12 cellular contexts compared by ENCODE assay signal in the genomic region with DNA sequence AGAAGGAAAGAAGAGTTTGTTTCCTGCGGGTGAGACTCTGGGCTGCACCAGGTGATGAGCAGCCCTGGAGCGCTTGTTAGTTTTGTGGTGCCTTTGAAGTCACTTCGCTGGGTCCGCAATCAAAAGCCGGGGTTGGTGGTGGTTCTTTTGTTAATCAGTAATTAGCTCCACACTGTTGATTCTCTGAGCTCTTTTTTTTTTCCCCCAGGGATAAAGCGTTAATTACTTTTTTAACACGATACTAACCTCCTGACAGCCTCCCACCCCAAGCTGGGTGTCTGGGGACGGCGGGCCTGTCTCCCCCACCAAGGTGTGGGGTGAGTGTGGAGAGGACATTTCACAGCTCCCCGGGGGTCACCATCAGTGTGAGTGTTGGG. TPM values are rescaled to one million over a fixed set of nuclear protein-coding genes. Genes with fewer than 3 reads are reported as not detected.
DNase-seq lines count a peak whose midpoint lies in the region; ATAC-seq, FAIRE-seq and TF ChIP-seq lines count a peak whose summit lies in the region.
"Had no signal": no experiment of that assay in that cellular context is flagged by ENCODE, and none has a peak within 500 bp of the region (broad histone marks: within the 10 kb centered on the region; RNA-seq: fewer than 3 reads in every experiment).

No MANE protein-coding gene starts in this region.

- H3K4me1 ChIP-seq in CD4-positive, CD25-positive, alpha-beta regulatory T cell (ENCODE audit: control insufficient read depth, insufficient read depth, low read length, poor library complexity, severe bottlenecking): peaks cover 42% of the 10 kb centered on the region
- H3K4me1 ChIP-seq in kidney (ENCODE audit: control insufficient read depth in 1 of 2, insufficient read depth in 1 of 2, low read depth in 1 of 2, low read length in 2 of 2): peaks cover 42 to 45% of the 10 kb centered on the region in 2 donors

- intact Hi-C loops in kidney (cut with DNase I): no loop called here

- peaks cover 16 to 64% (median 41%) of the 10 kb centered on the region in 4 donors for H3K4me1 Mint-ChIP-seq in CD4-positive, CD25-positive, alpha-beta regulatory T cell
- peaks cover 58% of the 10 kb centered on the region for H3K4me1 Mint-ChIP-seq in activated T-cell treated with anti-CD3 and anti-CD28 coated beads, Interleukin-2, amount 50 U/mL, for 4 hours (ENCODE audit: low read depth)
- peaks cover 51% of the 10 kb centered on the region for H3K4me1 Mint-ChIP-seq in osteocyte (ENCODE audit: unreplicated experiment)

- no peak for FAIRE-seq in kidney (lab: Jason Lieb, UNC)
- FAIRE-seq: D721Med had no signal

- peak; percentile 32 to 45 for ATAC-seq in CD4-positive, CD25-positive, alpha-beta regulatory T cell (ENCODE audit: low read depth in 2 of 2)
- no peak for ATAC-seq in activated T-cell treated with anti-CD3 and anti-CD28 coated beads, Interleukin-2, amount 50 U/mL, for 4 hours
- ATAC-seq in GM21737 (IDR thresholded peaks at IDR 0.05; ENCODE audit: unreplicated experiment): no peak

- no peaks in the 10 kb centered on the region for H3K27me3 Mint-ChIP-seq in CD4-positive, CD25-positive, alpha-beta regulatory T cell
- H3K27me3 Mint-ChIP-seq in activated T-cell treated with anti-CD3 and anti-CD28 coated beads, Interleukin-2, amount 50 U/mL, for 4 hours (ENCODE audit: low read depth): no peaks in the 10 kb centered on the region
- no peaks in the 10 kb centered on the region for H3K27me3 Mint-ChIP-seq in osteocyte (ENCODE audit: unreplicated experiment)

- H3K27me3 ChIP-seq in CD4-positive, CD25-positive, alpha-beta regulatory T cell (ENCODE audit: control insufficient read depth, insufficient read depth, low read length): no peaks in the 10 kb centered on the region
- H3K27me3 ChIP-seq: breast epithelium, ovary had no signal

- peak overlapping the region in 1 of 2 donors; percentile 41 for H3K9ac ChIP-seq in kidney (ENCODE audit: low read length in 2 of 2)

- peak overlapping the region; percentile 81 to 96 (median 93) for H3K27ac Mint-ChIP-seq in CD4-positive, CD25-positive, alpha-beta regulatory T cell
- no peak overlapping the region for H3K27ac Mint-ChIP-seq in osteocyte (ENCODE audit: unreplicated experiment)

- peak overlapping the region; percentile 62 for H3K27ac ChIP-seq in CD4-positive, CD25-positive, alpha-beta regulatory T cell (ENCODE audit: insufficient read depth, low read length, poor library complexity, severe bottlenecking)
- H3K27ac ChIP-seq in kidney (ENCODE audit: low read depth in 2 of 2, low read length in 2 of 2): peak overlapping the region; percentile 65 to 78
- H3K27ac ChIP-seq: breast epithelium, ovary had no signal

- DNase-seq in CD4-positive, CD25-positive, alpha-beta regulatory T cell: peak; percentile 14 to 76 (median 55)
- peak; percentile 89 for DNase-seq in Jurkat, Clone E6-1 (ENCODE audit: low read depth, low spot score)
- peak; percentile 26 for DNase-seq in activated T-cell treated with anti-CD3 and anti-CD28 coated beads, Interleukin-2, amount 50 U/mL, for 4 hours
- DNase-seq in kidney (peak; percentile 67), osteocyte (ENCODE audit: extremely low spot score, unreplicated experiment) (no peak), superior temporal gyrus (ENCODE audit: extremely low spot score) (no peak), DMS53 (lab: John Stamatoyannopoulos, UW) (no peak)
- DNase-seq: MV-4-11 had no signal

- peaks cover 9% of the 10 kb centered on the region for H3K36me3 ChIP-seq in CD4-positive, CD25-positive, alpha-beta regulatory T cell (ENCODE audit: control insufficient read depth, insufficient read depth, low read length)
- no peaks in the 10 kb centered on the region for H3K36me3 ChIP-seq in kidney (ENCODE audit: control insufficient read depth in 1 of 2, insufficient read depth in 2 of 2, low read length in 2 of 2)
- H3K36me3 ChIP-seq: breast epithelium, ovary had no signal

- H3K4me3 Mint-ChIP-seq in CD4-positive, CD25-positive, alpha-beta regulatory T cell: peak overlapping the region in 3 of 4 donors; percentile 46 to 83 (median 78)
- peak overlapping the region; percentile 49 for H3K4me3 Mint-ChIP-seq in activated T-cell treated with anti-CD3 and anti-CD28 coated beads, Interleukin-2, amount 50 U/mL, for 4 hours
- no peak overlapping the region for H3K4me3 Mint-ChIP-seq in osteocyte (ENCODE audit: unreplicated experiment)

- no peaks in the 10 kb centered on the region for H3K36me3 Mint-ChIP-seq in CD4-positive, CD25-positive, alpha-beta regulatory T cell
- H3K36me3 Mint-ChIP-seq in activated T-cell treated with anti-CD3 and anti-CD28 coated beads, Interleukin-2, amount 50 U/mL, for 4 hours (ENCODE audit: insufficient read depth): peaks cover 12% of the 10 kb centered on the region
- peaks cover 4% of the 10 kb centered on the region for H3K36me3 Mint-ChIP-seq in osteocyte (ENCODE audit: unreplicated experiment)

- H3K9me3 Mint-ChIP-seq in CD4-positive, CD25-positive, alpha-beta regulatory T cell: no peaks in the 10 kb centered on the region
- no peaks in the 10 kb centered on the region for H3K9me3 Mint-ChIP-seq in activated T-cell treated with anti-CD3 and anti-CD28 coated beads, Interleukin-2, amount 50 U/mL, for 4 hours
- H3K9me3 Mint-ChIP-seq in osteocyte (ENCODE audit: unreplicated experiment): no peaks in the 10 kb centered on the region

- TF ChIP-seq CTCF in kidney (IDR thresholded peaks at IDR 0.05; ENCODE audit: borderline replicate concordance, extremely low read depth, insufficient read depth) (no peak), osteocyte (IDR thresholded peaks at IDR 0.05) (no peak)

- H3K4me3 ChIP-seq in CD4-positive, CD25-positive, alpha-beta regulatory T cell (ENCODE audit: low read depth, low read length): peak overlapping the region; percentile 33
- H3K4me3 ChIP-seq in Jurkat, Clone E6-1 (ENCODE audit: low read length): no peak overlapping the region
- H3K4me3 ChIP-seq in kidney (ENCODE audit: low read length in 2 of 2): peak overlapping the region in 1 of 2 donors; percentile 15
- H3K4me3 ChIP-seq: breast epithelium, ovary had no signal

- H3K9me3 ChIP-seq in CD4-positive, CD25-positive, alpha-beta regulatory T cell (ENCODE audit: control insufficient read depth in 2 of 2, low read length in 2 of 2): no peaks in the 10 kb centered on the region
- no peaks in the 10 kb centered on the region for H3K9me3 ChIP-seq in kidney (ENCODE audit: control insufficient read depth in 1 of 2, low read length in 2 of 2)
- H3K9me3 ChIP-seq: breast epithelium, ovary had no signal

RNA-seq across cellular contexts. Expression of gene AGPAT3, which starts 56.6 kb away (rescaled TPM):
- total RNA-seq in CD4-positive, CD25-positive, alpha-beta regulatory T cell: 67.8 TPM
- 10 to 100 TPM; 13.3 to 19.8 (median 17.4) TPM for polyA plus RNA-seq in CD4-positive, CD25-positive, alpha-beta regulatory T cell
- 22.0 TPM for polyA plus RNA-seq in Jurkat, Clone E6-1 (2012; ENCODE audit: insufficient read depth, insufficient read length)
- 100 to 1,000 TPM in 2 of 3 donors, 10 to 100 TPM in 1; 97.4 to 122 (median 117) TPM for total RNA-seq in activated T-cell treated with anti-CD3 and anti-CD28 coated beads, Interleukin-2, amount 50 U/mL, for 4 hours
- total RNA-seq in kidney (86.2 TPM), osteocyte (62.1 and 63.2 TPM in 2 replicates)
- polyA plus RNA-seq in kidney (ENCODE audit: insufficient read depth, low read depth, low replicate concordance): 40.3 TPM

Comparison
In these comparisons a context has a peak if more than half of its experiments do, and no peak if none do; other contexts are left out.
1. ATAC-seq: peak in CD4-positive, CD25-positive, alpha-beta regulatory T cell (2 of 2); none in activated T-cell treated with anti-CD3 and anti-CD28 coated beads, Interleukin-2, amount 50 U/mL, for 4 hours (0 of 2) and GM21737 (single experiment).
2. DNase-seq: peak in CD4-positive, CD25-positive, alpha-beta regulatory T cell (3 of 3), Jurkat, Clone E6-1 (single experiment), activated T-cell treated with anti-CD3 and anti-CD28 coated beads, Interleukin-2, amount 50 U/mL, for 4 hours (single experiment) and kidney (single experiment); none in osteocyte (single experiment), superior temporal gyrus (single experiment) and DMS53 (single experiment).